10 cellular contexts compared by ENCODE assay signal in genomic region chr5:76960004-76960625, GRCh38. TPM values are rescaled to one million over a fixed set of nuclear protein-coding genes. Genes with fewer than 3 reads are reported as not detected.
DNase-seq lines count a peak whose midpoint lies in the region; ATAC-seq and TF ChIP-seq lines count a peak whose summit lies in the region.
"Had no signal": no experiment of that assay in that cellular context is flagged by ENCODE, and none has a peak within 500 bp of the region (broad histone marks: within the 10 kb centered on the region; RNA-seq: fewer than 3 reads in every experiment).

No MANE protein-coding gene starts in this region.

- CTCF ChIA-PET in HEK293 (lab: Yijun Ruan, JAX) = no interaction called here
- CTCF ChIA-PET in Panc1 (lab: Charles Lee) = no interaction called here

- H3K4me3 ChIP-seq in HEK293 (ENCODE audit: low read depth, low read length) (no peak overlapping the region), Panc1 (ENCODE audit: low read depth in 2 of 2, low read length in 2 of 2) (no peak overlapping the region), coronary artery (no peak overlapping the region), psoas muscle (no peak overlapping the region)

- intact Hi-C loops in Panc1 (cut with micrococcal nuclease; ENCODE audit: unreplicated experiment) = no loop called here
- intact Hi-C loops in psoas muscle (cut with DNase I) = no loop called here

- H3K27me3 ChIP-seq in Panc1 (ENCODE audit: control insufficient read depth, insufficient read depth, low read length) = peaks cover 2% of the 10 kb centered on the region; the same call in 1 of the 2 replicates
- H3K27me3 ChIP-seq in psoas muscle (ENCODE audit: insufficient read depth in 3 of 3, low read length in 2 of 3) = peaks cover 0 to 2% (median 0%) of the 10 kb centered on the region in 3 donors

- TF ChIP-seq CTCF in HEK293 (tag by site-specific recombination; IDR thresholded peaks at IDR 0.05) (no peak), Panc1 (IDR thresholded peaks at IDR 0.05) (no peak), coronary artery (IDR thresholded peaks at IDR 0.05) (no peak), psoas muscle (IDR thresholded peaks at IDR 0.05) (no peak)

- H3K9me3 ChIP-seq in HEK293 (ENCODE audit: control insufficient read depth, insufficient read depth, low read depth, low read length) = no peaks in the 10 kb centered on the region
- no peaks in the 10 kb centered on the region for H3K9me3 ChIP-seq in Panc1 (ENCODE audit: control insufficient read depth, insufficient read depth, low read depth, low read length)
- H3K9me3 ChIP-seq in psoas muscle = no peaks in the 10 kb centered on the region

- in situ Hi-C loops in Panc1 (cut with HindIII; ENCODE audit: low pct_unique_long_range_greater_than_20kb, low sequenced_read_pairs) = no loop called here

- WGBS in psoas muscle, 3 donors = 71 to 75% (median 73%) methylated on average over 3 of the region's 3 CpGs

- H3K36me3 ChIP-seq in HEK293 (ENCODE audit: control insufficient read depth in 2 of 2, insufficient read depth in 1 of 2, low read length in 2 of 2) (no peaks in the 10 kb centered on the region), Panc1 (ENCODE audit: control insufficient read depth, insufficient read depth, low read length) (no peaks in the 10 kb centered on the region), psoas muscle (ENCODE audit: insufficient read depth in 1 of 2, low read depth in 1 of 2) (no peaks in the 10 kb centered on the region)

- POLR2A ChIA-PET in HEK293 (lab: Yijun Ruan, JAX) = no interaction called here
- POLR2A ChIA-PET in Panc1 (lab: Charles Lee) = no interaction called here

- no peak for DNase-seq in Panc1 (ENCODE audit: low read depth, low spot score)
- DNase-seq in islet precursor cell = peak; percentile 83
- DNase-seq in stimulated activated CD4-positive, alpha-beta T cell treated with anti-CD3 and anti-CD28 coated beads, Interleukin-1b, Interleukin-23, amount 100 ng/mL, for 48 hours = no peak
- no peak for DNase-seq in NCI-H1105 treated with DMSO at 0.1 percent for 48 hours (lab: John Stamatoyannopoulos, UW)
- no peak for DNase-seq in coronary artery (ENCODE audit: low spot score)
- no peak for DNase-seq in psoas muscle
- DNase-seq: nucleus accumbens had no signal

- H3K27ac ChIP-seq in HEK293 (ENCODE audit: extremely low read depth, low read depth, low read length) (no peak overlapping the region), Panc1 (ENCODE audit: low read length) (no peak overlapping the region), coronary artery (peak overlapping the region in 1 of 2 donors; percentile 3), psoas muscle (no peak overlapping the region)

- H3K4me1 ChIP-seq in HEK293 (ENCODE audit: control insufficient read depth, insufficient read depth, low read length) = 0 out of 2 replicates have a peak, but pooled peaks cover 3% of the 10 kb centered on the region
- H3K4me1 ChIP-seq in Panc1 (ENCODE audit: control insufficient read depth, insufficient read depth, low read length) = no peaks in the 10 kb centered on the region
- H3K4me1 ChIP-seq in psoas muscle = no peaks in the 10 kb centered on the region

- BruUV-seq in Panc1 (replicated peaks; lab: Mats Ljungman, UMichigan) = no TSS peak

- ATAC-seq in GM18520 (IDR thresholded peaks at IDR 0.05; ENCODE audit: unreplicated experiment) (peak; percentile 85), Panc1 (0 out of 2 replicates have a peak, but pooled peaks have one; percentile 21), psoas muscle (no peak)

TF ChIP-seq in HEK293, 187 proteins besides CTCF, POLR2A, EP300 and RAD21:
- no peak for TF ChIP-seq ZNF350 (tag by site-specific recombination; IDR thresholded peaks at IDR 0.05)
- TF ChIP-seq ZNF843 (tag by site-specific recombination; IDR thresholded peaks at IDR 0.05) = no peak
- TF ChIP-seq MYNN (tag by site-specific recombination; IDR thresholded peaks at IDR 0.05; ENCODE audit: borderline replicate concordance) = no peak
- peak; percentile 91 for TF ChIP-seq WT1 (tag by site-specific recombination; IDR thresholded peaks at IDR 0.05)
- TF ChIP-seq YY2 (tag by site-specific recombination; IDR thresholded peaks at IDR 0.05) = no peak
- TF ChIP-seq ZNF768 (tag by site-specific recombination; IDR thresholded peaks at IDR 0.05) = no peak
- TF ChIP-seq SALL2 (tag by site-specific recombination; IDR thresholded peaks at IDR 0.05; ENCODE audit: borderline replicate concordance) = no peak

RNA-seq across cellular contexts. Expression of gene CRHBP, which starts 7.3 kb away (rescaled TPM):
- 0.10 TPM for total RNA-seq in Panc1 (2021; ENCODE audit: unreplicated experiment)
- polyA plus RNA-seq in Panc1 (2012; ENCODE audit: insufficient read length) = not detected
- total RNA-seq in psoas muscle = under 1 TPM in 3 of 4 donors, not detected in 1; 0.27 to 0.51 (median 0.50) TPM
- polyA plus RNA-seq in psoas muscle = under 1 TPM; 0.03 to 0.10 (median 0.10) TPM
- total RNA-seq: NCI-H460 had no signal

Comparison
In these comparisons a context has a peak if more than half of its experiments do, and no peak if none do; other contexts are left out.
1. ATAC-seq: peak in GM18520 (single experiment) and Panc1 (single experiment); none in psoas muscle (0 of 4).